Comparison of ENCODE assay signal across 14 cellular contexts in genomic region chr6:143688681-143689080, GRCh38.
"Had no signal": no experiment of that assay in that cellular context is flagged by ENCODE, and none has a peak within 500 bp of the region (broad histone marks: within the 10 kb centered on the region; RNA-seq: fewer than 3 reads in every experiment).

No MANE protein-coding gene starts in this region.

- H3K4me3 ChIP-seq: lower lobe of right lung, neural progenitor cell, pancreas, thyroid gland had no signal

- H3K27me3 Mint-ChIP-seq: activated naive CD8-positive, alpha-beta T cell treated with anti-CD3 and anti-CD28 coated beads, Interleukin-2, amount 50 U/mL, for 24 hours had no signal

- H3K36me3 ChIP-seq: lower lobe of right lung, neural progenitor cell, pancreas, thyroid gland had no signal

- ATAC-seq: activated naive CD8-positive, alpha-beta T cell treated with anti-CD3 and anti-CD28 coated beads, Interleukin-2, amount 50 U/mL, for 24 hours; lower lobe of right lung; pancreas had no signal

- H3K4me2 ChIP-seq: neural progenitor cell had no signal

- H2AFZ ChIP-seq: neural progenitor cell had no signal

- H3K4me3 Mint-ChIP-seq: activated naive CD4-positive, alpha-beta T cell treated with anti-CD3 and anti-CD28 coated beads for 36 hours; activated naive CD8-positive, alpha-beta T cell treated with anti-CD3 and anti-CD28 coated beads, Interleukin-2, amount 50 U/mL, for 24 hours; neural progenitor cell; T-helper 1 cell treated with Interleukin-12 subunit alpha and Interleukin-12 subunit beta and Interleukin-4 antibody, amounts not matched to agents 30 μg/mL and 1 μg/mL, for 36 hours had no signal

- H3K9me3 Mint-ChIP-seq: activated naive CD4-positive, alpha-beta T cell treated with anti-CD3 and anti-CD28 coated beads for 36 hours; T-helper 1 cell treated with Interleukin-12 subunit alpha and Interleukin-12 subunit beta and Interleukin-4 antibody, amounts not matched to agents 30 μg/mL and 1 μg/mL, for 36 hours had no signal

- H3K9me3 ChIP-seq: lower lobe of right lung, pancreas, thyroid gland had no signal

- H3K9ac ChIP-seq: neural progenitor cell had no signal

- FAIRE-seq: astrocyte, pancreas, TTC549 had no signal

- H3K27ac ChIP-seq: lower lobe of right lung, neural progenitor cell, pancreas had no signal

- H3K27ac Mint-ChIP-seq: activated naive CD4-positive, alpha-beta T cell treated with anti-CD3 and anti-CD28 coated beads for 36 hours; activated naive CD8-positive, alpha-beta T cell treated with anti-CD3 and anti-CD28 coated beads, Interleukin-2, amount 50 U/mL, for 24 hours; neural progenitor cell; T-helper 1 cell treated with Interleukin-12 subunit alpha and Interleukin-12 subunit beta and Interleukin-4 antibody, amounts not matched to agents 30 μg/mL and 1 μg/mL, for 36 hours had no signal

- H3K27me3 ChIP-seq: neural progenitor cell, pancreas, thyroid gland had no signal

- DNase-seq: activated CD4-positive, alpha-beta T cell treated with anti-CD3 and anti-CD28 coated beads, Interleukin-2, amount 50 U/mL, for 1 hour; activated CD4-positive, CD25-positive, alpha-beta regulatory T cell; activated CD8-positive, alpha-beta memory T cell treated with anti-CD3 and anti-CD28 coated beads for 24 hours; activated naive CD4-positive, alpha-beta T cell treated with anti-CD3 and anti-CD28 coated beads for 36 hours; activated naive CD8-positive, alpha-beta T cell treated with anti-CD3 and anti-CD28 coated beads, Interleukin-2, amount 50 U/mL, for 24 hours; lower lobe of right lung; pancreas; stimulated activated CD4-positive, alpha-beta T cell treated with anti-CD3 and anti-CD28 coated beads, Interleukin-12 subunit alpha, Interleukin-12 subunit beta, amount 100 ng/mL, for 4 hours; stimulated activated CD4-positive, alpha-beta T cell treated with anti-CD3 and anti-CD28 coated beads, Interleukin-2, amount 100 ng/mL, for 24 hours; thyroid gland had no signal
